10 cellular contexts compared by ENCODE assay signal in genomic region chr13:46182491-46182877, GRCh38. TPM values are rescaled to one million over a fixed set of nuclear protein-coding genes. Genes with fewer than 3 reads are reported as not detected.
DNase-seq lines count a peak whose midpoint lies in the region; ATAC-seq and TF ChIP-seq lines count a peak whose summit lies in the region.
"Had no signal": no experiment of that assay in that cellular context is flagged by ENCODE, and none has a peak within 500 bp of the region (broad histone marks: within the 10 kb centered on the region; RNA-seq: fewer than 3 reads in every experiment).

No MANE protein-coding gene starts in this region.

- H3K27me3 ChIP-seq in transverse colon = no peaks in the 10 kb centered on the region
- H3K27me3 ChIP-seq: SJSA1 had no signal

- 34 to 49% methylated on average over 2 of the region's 2 CpGs for WGBS in transverse colon (ENCODE audit: low coverage in 1 of 2), 2 donors

- H3K36me3 Mint-ChIP-seq in activated naive CD8-positive, alpha-beta T cell treated with anti-CD3 and anti-CD28 coated beads for 36 hours = peaks cover 30% of the 10 kb centered on the region

- intact Hi-C loops in transverse colon (cut with DNase I; ENCODE audit: low total_unique reads) = no loop called here

- ATAC-seq in HG03045 (IDR thresholded peaks at IDR 0.05; ENCODE audit: unreplicated experiment) = peak; percentile 0

- H3K9me3 ChIP-seq in transverse colon = no peaks in the 10 kb centered on the region
- H3K9me3 ChIP-seq: SJSA1 had no signal

- TF ChIP-seq POLR2A in transverse colon (IDR thresholded peaks at IDR 0.05) = no peak

- H3K4me3 Mint-ChIP-seq in activated naive CD8-positive, alpha-beta T cell treated with anti-CD3 and anti-CD28 coated beads for 36 hours = peak overlapping the region; percentile 94

- H3K4me1 Mint-ChIP-seq in activated naive CD8-positive, alpha-beta T cell treated with anti-CD3 and anti-CD28 coated beads for 36 hours = peaks cover 44% of the 10 kb centered on the region

- no peaks in the 10 kb centered on the region for H3K9me3 Mint-ChIP-seq in activated naive CD8-positive, alpha-beta T cell treated with anti-CD3 and anti-CD28 coated beads for 36 hours

- no peak for TF ChIP-seq CTCF in transverse colon (IDR thresholded peaks at IDR 0.05)

- DNase-seq in activated effector memory CD4-positive, alpha-beta T cell treated with anti-CD3 and anti-CD28 coated beads, Interleukin-2, amount 50 U/mL, for 16 hours = peak; percentile 64
- DNase-seq in activated effector memory CD4-positive, alpha-beta T cell treated with Interleukin-2 at 50 U/mL for 16 hours = no peak
- no peak for DNase-seq in activated naive CD8-positive, alpha-beta T cell treated with anti-CD3 and anti-CD28 coated beads for 36 hours
- DNase-seq in transverse colon = no peak
- DNase-seq in retina = no peak
- no peak for DNase-seq in COLO668 (lab: John Stamatoyannopoulos, UW; ENCODE audit: unreplicated experiment)
- no peak for DNase-seq in NCI-H187 treated with DMSO at 0.1 percent for 48 hours (lab: John Stamatoyannopoulos, UW)

- TF ChIP-seq EP300 in transverse colon (IDR thresholded peaks at IDR 0.05; ENCODE audit: low read depth) = no peak

- no peaks in the 10 kb centered on the region for H3K36me3 ChIP-seq in transverse colon
- H3K36me3 ChIP-seq: SJSA1 had no signal

- no peak overlapping the region for H3K4me3 ChIP-seq in transverse colon

- peak overlapping the region; percentile 37 to 66 (median 46) for H3K27ac ChIP-seq in transverse colon
- H3K27ac ChIP-seq: SJSA1 had no signal

- H3K27ac Mint-ChIP-seq in activated naive CD8-positive, alpha-beta T cell treated with anti-CD3 and anti-CD28 coated beads for 36 hours = peak overlapping the region; percentile 98

- peaks cover 0 to 5% (median 0%) of the 10 kb centered on the region in 4 donors for H3K4me1 ChIP-seq in transverse colon

- peaks cover 5% of the 10 kb centered on the region for H3K27me3 Mint-ChIP-seq in activated naive CD8-positive, alpha-beta T cell treated with anti-CD3 and anti-CD28 coated beads for 36 hours

- in situ Hi-C loops in transverse colon (cut with MboI; ENCODE audit: low pct_ligation_motif_present in 1 of 4, low pct_unique_long_range_greater_than_20kb in 1 of 4, low sequenced_read_pairs in 3 of 4) = no loop called here

RNA-seq across cellular contexts. Expression of gene LCP1, which starts 0.5 kb away (rescaled TPM):
- total RNA-seq in activated naive CD8-positive, alpha-beta T cell treated with anti-CD3 and anti-CD28 coated beads for 36 hours = 100 to 1,000 TPM; 886 to 901 TPM
- 10 to 100 TPM in 3 of 4 donors, 1 to 10 TPM in 1; 1.6 to 35.7 (median 26.1) TPM for total RNA-seq in transverse colon

RNA-seq across cellular contexts. Expression of gene LRRC63, which starts 29.2 kb away (rescaled TPM):
- under 1 TPM; 0.14 to 0.56 TPM for total RNA-seq in activated naive CD8-positive, alpha-beta T cell treated with anti-CD3 and anti-CD28 coated beads for 36 hours
- under 1 TPM in 1 of 4 donors, not detected in 3; 0.32 TPM for total RNA-seq in transverse colon
- total RNA-seq: M059J, SJSA1 had no signal

Comparison
In these comparisons a context has a peak if more than half of its experiments do, and no peak if none do; other contexts are left out.
1. RNA of gene LCP1, which starts 0.5 kb away (total RNA-seq): 886 to 901 TPM in activated naive CD8-positive, alpha-beta T cell treated with anti-CD3 and anti-CD28 coated beads for 36 hours; 1.6 to 35.7 TPM in transverse colon; every median in the first group is over 10 times any median in the second.